Comparison of ENCODE assay signal across 1 cellular context in the genomic region with DNA sequence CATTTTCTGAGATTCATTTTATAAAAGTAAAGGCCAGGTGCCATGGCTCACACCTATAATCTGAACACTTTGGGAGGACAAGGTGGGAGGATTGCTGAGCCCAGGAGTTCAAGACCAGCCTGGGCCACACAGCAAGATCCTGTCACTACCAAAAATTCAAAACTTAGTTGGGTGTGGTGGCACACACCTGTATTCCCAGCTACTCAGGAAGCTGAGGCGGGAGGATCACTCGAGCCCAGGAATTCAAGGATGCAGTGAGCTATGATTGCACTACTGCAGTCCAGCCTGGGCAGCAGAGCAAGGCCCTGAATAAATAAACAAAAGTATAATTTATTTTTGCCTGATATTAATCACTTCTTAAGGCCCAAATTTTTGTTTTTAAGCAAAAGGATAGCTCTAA.
TF ChIP-seq lines count a peak whose summit lies in the region.

No MANE protein-coding gene starts in this region.

TF ChIP-seq in GM12878, 131 proteins besides CTCF, POLR2A, EP300 and RAD21 (continued from another document):
- TF ChIP-seq, protein P1, sequence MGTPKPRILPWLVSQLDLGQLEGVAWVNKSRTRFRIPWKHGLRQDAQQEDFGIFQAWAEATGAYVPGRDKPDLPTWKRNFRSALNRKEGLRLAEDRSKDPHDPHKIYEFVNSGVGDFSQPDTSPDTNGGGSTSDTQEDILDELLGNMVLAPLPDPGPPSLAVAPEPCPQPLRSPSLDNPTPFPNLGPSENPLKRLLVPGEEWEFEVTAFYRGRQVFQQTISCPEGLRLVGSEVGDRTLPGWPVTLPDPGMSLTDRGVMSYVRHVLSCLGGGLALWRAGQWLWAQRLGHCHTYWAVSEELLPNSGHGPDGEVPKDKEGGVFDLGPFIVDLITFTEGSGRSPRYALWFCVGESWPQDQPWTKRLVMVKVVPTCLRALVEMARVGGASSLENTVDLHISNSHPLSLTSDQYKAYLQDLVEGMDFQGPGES (IDR thresholded peaks at IDR 0.05): no peak
- TF ChIP-seq CEBPB (IDR thresholded peaks at IDR 0.05; ENCODE audit: borderline replicate concordance in 1 of 2, low read depth in 2 of 2, low read length in 2 of 2): no peak
- TF ChIP-seq NR2F1 (conservative IDR thresholded peaks at IDR 0.05): no peak
- TF ChIP-seq SMAD5 (IDR thresholded peaks at IDR 0.05; ENCODE audit: low read depth): no peak
- no peak for TF ChIP-seq ZNF217 (IDR thresholded peaks at IDR 0.05)
